Comparison of ENCODE assay signal across 8 cellular contexts in genomic region chr1:45750298-45751038, GRCh38. TPM values are rescaled to one million over a fixed set of nuclear protein-coding genes. Genes with fewer than 3 reads are reported as not detected.
A peak's percentile ranks its signal among the peaks of the same experiment; 100 is the strongest.
DNase-seq lines count a peak whose midpoint lies in the region; ATAC-seq and TF ChIP-seq lines count a peak whose summit lies in the region.

Gene IPP (minus strand): TSS chr1:45750653. CDS start chr1:45746411, 4,242 bp downstream.

- peak; percentile 98 for TF ChIP-seq POLR2A in GM18951 (IDR thresholded peaks at IDR 0.05; ENCODE audit: extremely low read depth, insufficient read depth, insufficient read length)

- H3K4me1 Mint-ChIP-seq in activated B cell treated with CpG ODN at 0.5 μM for 24 hours, result peaks cover 17% of the 10 kb centered on the region

- peaks cover 10% of the 10 kb centered on the region for H3K36me3 Mint-ChIP-seq in activated B cell treated with CpG ODN at 0.5 μM for 24 hours (ENCODE audit: low read depth)

- intact Hi-C loops in activated B cell treated with CpG ODN at 0.5 μM for 24 hours (cut with micrococcal nuclease), result loop anchor here (1.0 to 5.0 kb wide), 5 partner anchors 52 to 1078 kb away; partner anchors contain the start of genes ARMH1, HECTD3, MAST2 and NASP

- peak within 1 kb of the TSS; percentile 99 for H3K27ac Mint-ChIP-seq in activated B cell treated with CpG ODN at 0.5 μM for 24 hours

- H3K27me3 Mint-ChIP-seq in activated B cell treated with CpG ODN at 0.5 μM for 24 hours, result no peaks in the 10 kb centered on the region

- DNase-seq in AG09319 (ENCODE audit: extremely low read depth, low read depth), result peak; percentile 95
- DNase-seq in NCI-H345 (lab: John Stamatoyannopoulos, UW), result peak; percentile 95
- peak; percentile 96 for DNase-seq in activated B cell treated with CpG ODN at 0.5 μM for 24 hours
- DNase-seq in caudate nucleus (lab: John Stamatoyannopoulos, UW), result peak in 60 of 61 donors; percentile 60 to 95 (median 90)
- peak; percentile 98 for DNase-seq in inferior parietal cortex (ENCODE audit: extremely low spot score)
- DNase-seq in stimulated activated CD4-positive, alpha-beta T cell treated with anti-CD3 and anti-CD28 coated beads, Interleukin-12 subunit alpha, Interleukin-12 subunit beta, amount 100 ng/mL, for 24 hours (ENCODE audit: low read depth in 2 of 2), result peak; percentile 90 to 93

- CTCF ChIA-PET in activated B cell treated with CpG ODN at 0.5 μM for 24 hours (lab: Charles Lee), result no interaction called here

- ATAC-seq in HG03196 (IDR thresholded peaks at IDR 0.05; ENCODE audit: unreplicated experiment) (peak; percentile 87), activated B cell treated with CpG ODN at 0.5 μM for 24 hours (ENCODE audit: low read depth) (peak; percentile 95)

- in situ Hi-C loops in GM18951 (cut with MboI; ENCODE audit: low sequenced_read_pairs, unreplicated experiment), result no loop called here

- POLR2A ChIA-PET in activated B cell treated with CpG ODN at 0.5 μM for 24 hours (lab: Charles Lee), result interaction anchor here (0.6 to 3.0 kb wide), 5 partner anchors 15 to 898 kb away, joined by 3 to 20 read pairs (median 6); partner anchors contain the start of gene GPBP1L1

- H3K27ac ChIP-seq in caudate nucleus (ENCODE audit: low read depth, low read length), result peak within 1 kb of the TSS; percentile 99

- peaks cover 2% of the 10 kb centered on the region for H3K9me3 Mint-ChIP-seq in activated B cell treated with CpG ODN at 0.5 μM for 24 hours

- TF ChIP-seq CTCF in AG09319 (IDR thresholded peaks at IDR 0.05; ENCODE audit: low read depth, low read length) (peak; percentile 28), activated B cell treated with CpG ODN at 0.5 μM for 24 hours (IDR thresholded peaks at IDR 0.05) (no peak)

- peak within 1 kb of the TSS; percentile 93 for H3K4me3 Mint-ChIP-seq in activated B cell treated with CpG ODN at 0.5 μM for 24 hours

RNA-seq across cellular contexts. Expression of gene IPP, which starts in this region (rescaled TPM):
- 10.2 and 11.4 TPM in 2 replicates for total RNA-seq in activated B cell treated with CpG ODN at 0.5 μM for 24 hours

Comparison
In these comparisons a context has a peak if more than half of its experiments do, and no peak if none do; other contexts are left out.
1. Peak in every context shown above with its lines: DNase-seq, ATAC-seq and H3K27ac ChIP-seq.